In genomic region chr2:71561441-71562267, GRCh38 we compare ENCODE assay signal across 19 cellular contexts.
"Had no signal": no experiment of that assay in that cellular context is flagged by ENCODE, and none has a peak within 500 bp of the region (broad histone marks: within the 10 kb centered on the region; RNA-seq: fewer than 3 reads in every experiment).

No MANE protein-coding gene starts in this region.

- ATAC-seq: activated CD8-positive, alpha-beta T cell treated with anti-CD3 and anti-CD28 coated beads for 36 hours; activated naive CD8-positive, alpha-beta T cell treated with anti-CD3 and anti-CD28 coated beads, Interleukin-2, amount 50 U/mL, for 24 hours; gastrocnemius medialis; sciatic nerve; stimulated activated naive B cell treated with anti-CD40 and anti-IgM and Interleukin-4, amounts not matched to agents 10 μg/mL and 1 μg/mL and 100 μg/mL, for 72 hours had no signal

- H3K36me3 ChIP-seq: ascending aorta, suprapubic skin, WERI-Rb-1 had no signal

- H3K27ac ChIP-seq: gastrocnemius medialis, psoas muscle, suprapubic skin, WERI-Rb-1 had no signal

- H3K4me1 ChIP-seq: gastrocnemius medialis, psoas muscle had no signal

- H3K9me3 ChIP-seq: ascending aorta, gastrocnemius medialis, psoas muscle, suprapubic skin had no signal

- H3K4me3 ChIP-seq: coronary artery, gastrocnemius medialis, psoas muscle, suprapubic skin had no signal

- H3K27me3 ChIP-seq: ascending aorta, gastrocnemius medialis had no signal

- DNase-seq: activated CD4-positive, alpha-beta T cell treated with anti-CD3 and anti-CD28 coated beads for 4 hours; activated CD8-positive, alpha-beta memory T cell treated with anti-CD3 and anti-CD28 coated beads, Interleukin-2, amount 50 U/mL, for 4 hours; activated CD8-positive, alpha-beta T cell treated with anti-CD3 and anti-CD28 coated beads for 36 hours; activated naive CD4-positive, alpha-beta T cell; activated naive CD8-positive, alpha-beta T cell treated with anti-CD3 and anti-CD28 coated beads, Interleukin-2, amount 50 U/mL, for 24 hours; effector CD4-positive, alpha-beta T cell; gastrocnemius medialis; midbrain; naive B cell; occipital lobe; stimulated activated CD4-positive, alpha-beta T cell treated with anti-CD3 and anti-CD28 coated beads, Interleukin-2, amount 100 ng/mL, for 24 hours; stimulated activated naive B cell treated with anti-CD40 and anti-IgM and Interleukin-4, amounts not matched to agents 10 μg/mL and 1 μg/mL and 100 μg/mL, for 72 hours; T-helper 1 cell; WERI-Rb-1 had no signal
